ENCODE assay signal across 8 cellular contexts in genomic region chr19:3572855-3573161, GRCh38. TPM values are rescaled to one million over a fixed set of nuclear protein-coding genes. Genes with fewer than 3 reads are reported as not detected.
DNase-seq lines count a peak whose midpoint lies in the region; ATAC-seq, FAIRE-seq and TF ChIP-seq lines count a peak whose summit lies in the region.

Gene HMG20B, plus strand, starts transcription at chr19:3572944. Its CDS starts 366 bp downstream, at chr19:3573310.

- H3K27ac ChIP-seq in kidney (ENCODE audit: low read depth in 2 of 2, low read length in 2 of 2), result peak within 1 kb of the TSS in 1 of 2 donors; percentile 37
- H3K27ac ChIP-seq in stomach smooth muscle (ENCODE audit: low read length), result no peak within 1 kb of the TSS

- in situ Hi-C loops in astrocyte of the cerebellum (cut with HindIII; ENCODE audit: low sequenced_read_pairs), result no loop called here
- in situ Hi-C loops in GM13976 (cut with MboI; ENCODE audit: low sequenced_read_pairs, unreplicated experiment), result no loop called here

- H3K4me1 ChIP-seq in kidney (ENCODE audit: control insufficient read depth in 1 of 2, insufficient read depth in 1 of 2, low read depth in 1 of 2, low read length in 2 of 2) (peaks cover 3 to 4% of the 10 kb centered on the region in 2 donors), stomach smooth muscle (ENCODE audit: control insufficient read depth, insufficient read depth, low read length) (peaks cover 29% of the 10 kb centered on the region)

- peak within 1 kb of the TSS; percentile 87 for H3K4me3 ChIP-seq in astrocyte of the cerebellum (ENCODE audit: low read depth, low read length)
- H3K4me3 ChIP-seq in kidney (ENCODE audit: low read length in 2 of 2), result peak within 1 kb of the TSS; percentile 70 to 76
- H3K4me3 ChIP-seq in stomach smooth muscle (ENCODE audit: low read length in 2 of 2), result peak within 1 kb of the TSS; percentile 65 to 84

- H3K9ac ChIP-seq in kidney (ENCODE audit: low read length in 2 of 2) (peak within 1 kb of the TSS; percentile 32 to 65), stomach smooth muscle (ENCODE audit: low read length in 2 of 2) (peak within 1 kb of the TSS; percentile 63 to 72)

- no peaks in the 10 kb centered on the region for H3K27me3 ChIP-seq in stomach smooth muscle (ENCODE audit: control insufficient read depth in 1 of 2, insufficient read depth in 2 of 2, low read length in 2 of 2)

- H3K9me3 ChIP-seq in kidney (ENCODE audit: control insufficient read depth in 1 of 2, low read length in 2 of 2) (no peaks in the 10 kb centered on the region), stomach smooth muscle (ENCODE audit: control insufficient read depth in 2 of 2, low read length in 2 of 2) (no peaks in the 10 kb centered on the region)

- DNase-seq in T-helper 1 cell (no peak), astrocyte of the cerebellum (ENCODE audit: low read depth) (no peak), kidney (no peak), GM13976 (ENCODE audit: low spot score) (no peak), GM19239 (ENCODE audit: insufficient read length, low spot score) (no peak)

- H3K36me3 ChIP-seq in kidney (ENCODE audit: control insufficient read depth in 1 of 2, insufficient read depth in 2 of 2, low read length in 2 of 2) (peaks cover 0 to 2% of the 10 kb centered on the region in 2 donors), stomach smooth muscle (ENCODE audit: control insufficient read depth in 2 of 2, insufficient read depth in 2 of 2, low read length in 2 of 2) (peaks cover 2 to 3% of the 10 kb centered on the region in 2 donors)

- no peak for ATAC-seq in GM21528 (IDR thresholded peaks at IDR 0.05; ENCODE audit: low FRiP score, unreplicated experiment)

- intact Hi-C loops in T-helper 1 cell treated with Interleukin-12 subunit alpha and Interleukin-12 subunit beta and Interleukin-4 antibody, amounts not matched to agents 30 ng/mL and 1 ng/mL, for 36 hours (cut with micrococcal nuclease), result loop anchor here (1.0 to 5.0 kb wide), 15 partner anchors 16 to 1711 kb away; partner anchors contain the start of genes EEF2, FZR1, KLF16 and MFSD12
- intact Hi-C loops in kidney (cut with DNase I), result no loop called here

- TF ChIP-seq CTCF in astrocyte of the cerebellum (IDR thresholded peaks at IDR 0.05; ENCODE audit: low read depth, low read length, missing control alignments), result no peak
- no peak for TF ChIP-seq CTCF in kidney (IDR thresholded peaks at IDR 0.05; ENCODE audit: borderline replicate concordance, extremely low read depth, insufficient read depth)
- no peak for TF ChIP-seq CTCF in GM13976 (IDR thresholded peaks at IDR 0.05; ENCODE audit: borderline replicate concordance, control extremely low read depth, extremely low read depth, insufficient read depth, missing control alignments)

- FAIRE-seq in kidney (lab: Jason Lieb, UNC) (no peak), GM19239 (lab: Jason Lieb, UNC) (no peak)

RNA-seq across cellular contexts. Expression of gene HMG20B, which starts in this region (rescaled TPM):
- total RNA-seq in T-helper 1 cell treated with Interleukin-12 subunit alpha and Interleukin-12 subunit beta and Interleukin-4 antibody, amounts not matched to agents 30 ng/mL and 1 ng/mL, for 36 hours, result 41.5 and 44.3 TPM in 2 replicates
- total RNA-seq in kidney, result 69.7 TPM
- 82.6 TPM for polyA plus RNA-seq in kidney (ENCODE audit: insufficient read depth, low read depth, low replicate concordance)
